ENCODE assay signal across 27 cellular contexts in genomic region chr11:95477981-95478380, GRCh38.
A peak's percentile ranks its signal among the peaks of the same experiment; 100 is the strongest.
DNase-seq lines count a peak whose midpoint lies in the region; ATAC-seq, FAIRE-seq and TF ChIP-seq lines count a peak whose summit lies in the region.
"Had no signal": no experiment of that assay in that cellular context is flagged by ENCODE, and none has a peak within 500 bp of the region (broad histone marks: within the 10 kb centered on the region; RNA-seq: fewer than 3 reads in every experiment).

No MANE protein-coding gene starts in this region.

- H3K9me3 ChIP-seq in HEK293 (ENCODE audit: control insufficient read depth, insufficient read depth, low read depth, low read length) = no peaks in the 10 kb centered on the region
- H3K9me3 ChIP-seq: BE2C had no signal

- no peaks in the 10 kb centered on the region for H3K36me3 Mint-ChIP-seq in activated T-cell treated with anti-CD3 and anti-CD28 coated beads, Interleukin-2, amount 50 U/mL, for 72 hours (ENCODE audit: insufficient read depth in 2 of 2)
- H3K36me3 Mint-ChIP-seq: CD14-positive monocyte; CD4-positive, CD25-positive, alpha-beta regulatory T cell had no signal

- no peak for ATAC-seq in GM18505 (IDR thresholded peaks at IDR 0.05; ENCODE audit: unreplicated experiment)
- ATAC-seq in activated T-cell treated with anti-CD3 and anti-CD28 coated beads, Interleukin-2, amount 50 U/mL, for 72 hours (replicated peaks in 1 of 2) = no peak
- ATAC-seq: GM12878 had no signal

- H3K36me3 ChIP-seq in HEK293 (ENCODE audit: control insufficient read depth in 2 of 2, insufficient read depth in 1 of 2, low read length in 2 of 2) = no peaks in the 10 kb centered on the region
- H3K36me3 ChIP-seq in bronchial epithelial cell (ENCODE audit: control insufficient read depth, insufficient read depth, low read length) = no peaks in the 10 kb centered on the region
- H3K36me3 ChIP-seq: BE2C, BLaER1 had no signal

- POLR2A ChIA-PET in HEK293 (lab: Yijun Ruan, JAX) = no interaction called here

- DNase-seq in bronchial epithelial cell (ENCODE audit: low read depth) (peak; percentile 84), epithelial cell of prostate (ENCODE audit: low read depth, low spot score) (no peak), RCC 7860 (ENCODE audit: low spot score) (no peak)
- DNase-seq in activated T-cell treated with anti-CD3 and anti-CD28 coated beads, Interleukin-2, amount 50 U/mL, for 72 hours = no peak
- DNase-seq: 8988T; ACHN; BE2C; C1 segment of cervical spinal cord; CD4-positive, alpha-beta memory T cell; CD4-positive, CD25-positive, alpha-beta regulatory T cell; CD8-positive, alpha-beta memory T cell; COR-L47; DMS 273 treated with DMSO at 0.1 percent for 48 hours; DMS153; DMS53; DMS79; DND-41; EL; GDM1 had no signal

- H3K4me3 ChIP-seq in HEK293 (ENCODE audit: low read depth, low read length) (no peak overlapping the region), bronchial epithelial cell (ENCODE audit: low read depth, low read length) (no peak overlapping the region)
- H3K4me3 ChIP-seq: BLaER1, GM12878 had no signal

- FAIRE-seq in bronchial epithelial cell (lab: Jason Lieb, UNC) = no peak
- FAIRE-seq in RCC 7860 (lab: Jason Lieb, UNC) = no peak
- FAIRE-seq: A204.1, GM12878, GM12892, GM19239 had no signal

- no peak for TF ChIP-seq POLR2A in GM18505 (IDR thresholded peaks at IDR 0.05; ENCODE audit: borderline replicate concordance, extremely low read depth, insufficient read depth, insufficient read length)

- TF ChIP-seq CTCF in HEK293 (tag by site-specific recombination; IDR thresholded peaks at IDR 0.05) (no peak), bronchial epithelial cell (IDR thresholded peaks at IDR 0.05; ENCODE audit: insufficient read depth, low read length, severe bottlenecking) (no peak)

- CTCF ChIA-PET in HEK293 (lab: Yijun Ruan, JAX) = no interaction called here

- H3K27ac Mint-ChIP-seq in activated T-cell treated with anti-CD3 and anti-CD28 coated beads, Interleukin-2, amount 50 U/mL, for 72 hours = no peak overlapping the region
- H3K27ac Mint-ChIP-seq: CD4-positive, alpha-beta memory T cell; CD4-positive, CD25-positive, alpha-beta regulatory T cell; CD8-positive, alpha-beta memory T cell had no signal

- no peaks in the 10 kb centered on the region for H3K27me3 Mint-ChIP-seq in activated T-cell treated with anti-CD3 and anti-CD28 coated beads, Interleukin-2, amount 50 U/mL, for 72 hours (ENCODE audit: low read depth)

- H3K9me3 Mint-ChIP-seq in activated T-cell treated with anti-CD3 and anti-CD28 coated beads, Interleukin-2, amount 50 U/mL, for 72 hours = no peaks in the 10 kb centered on the region

- H3K27me3 ChIP-seq in bronchial epithelial cell (ENCODE audit: control insufficient read depth, insufficient read depth, low read length) = no peaks in the 10 kb centered on the region
- H3K27me3 ChIP-seq: BE2C, BLaER1 had no signal

- H3K4me3 Mint-ChIP-seq in activated T-cell treated with anti-CD3 and anti-CD28 coated beads, Interleukin-2, amount 50 U/mL, for 72 hours = no peak overlapping the region
- H3K4me3 Mint-ChIP-seq: CD14-positive monocyte; CD4-positive, alpha-beta memory T cell; CD4-positive, CD25-positive, alpha-beta regulatory T cell; CD8-positive, alpha-beta memory T cell had no signal

- no peaks in the 10 kb centered on the region for H3K4me1 Mint-ChIP-seq in activated T-cell treated with anti-CD3 and anti-CD28 coated beads, Interleukin-2, amount 50 U/mL, for 72 hours (ENCODE audit: low read depth)
- H3K4me1 Mint-ChIP-seq: CD14-positive monocyte; CD4-positive, alpha-beta memory T cell; CD8-positive, alpha-beta memory T cell had no signal

- no peaks in the 10 kb centered on the region for H3K4me1 ChIP-seq in HEK293 (ENCODE audit: control insufficient read depth, insufficient read depth, low read length)
- H3K4me1 ChIP-seq: BE2C, BLaER1 had no signal

- no peak overlapping the region for H3K27ac ChIP-seq in HEK293 (ENCODE audit: extremely low read depth, low read depth, low read length)
- peak overlapping the region; percentile 26 for H3K27ac ChIP-seq in epithelial cell of prostate
- H3K27ac ChIP-seq: BLaER1 had no signal

TF ChIP-seq in HEK293, 187 proteins besides CTCF, POLR2A, EP300 and RAD21:
- TF ChIP-seq, protein P1, sequence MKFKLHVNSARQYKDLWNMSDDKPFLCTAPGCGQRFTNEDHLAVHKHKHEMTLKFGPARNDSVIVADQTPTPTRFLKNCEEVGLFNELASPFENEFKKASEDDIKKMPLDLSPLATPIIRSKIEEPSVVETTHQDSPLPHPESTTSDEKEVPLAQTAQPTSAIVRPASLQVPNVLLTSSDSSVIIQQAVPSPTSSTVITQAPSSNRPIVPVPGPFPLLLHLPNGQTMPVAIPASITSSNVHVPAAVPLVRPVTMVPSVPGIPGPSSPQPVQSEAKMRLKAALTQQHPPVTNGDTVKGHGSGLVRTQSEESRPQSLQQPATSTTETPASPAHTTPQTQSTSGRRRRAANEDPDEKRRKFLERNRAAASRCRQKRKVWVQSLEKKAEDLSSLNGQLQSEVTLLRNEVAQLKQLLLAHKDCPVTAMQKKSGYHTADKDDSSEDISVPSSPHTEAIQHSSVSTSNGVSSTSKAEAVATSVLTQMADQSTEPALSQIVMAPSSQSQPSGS (tag by site-specific recombination; IDR thresholded peaks at IDR 0.05; ENCODE audit: low read depth) = peak; percentile 55; the same call in 1 of the 2 replicates
- TF ChIP-seq ZNF843 (tag by site-specific recombination; IDR thresholded peaks at IDR 0.05) = no peak
